In the genomic region with DNA sequence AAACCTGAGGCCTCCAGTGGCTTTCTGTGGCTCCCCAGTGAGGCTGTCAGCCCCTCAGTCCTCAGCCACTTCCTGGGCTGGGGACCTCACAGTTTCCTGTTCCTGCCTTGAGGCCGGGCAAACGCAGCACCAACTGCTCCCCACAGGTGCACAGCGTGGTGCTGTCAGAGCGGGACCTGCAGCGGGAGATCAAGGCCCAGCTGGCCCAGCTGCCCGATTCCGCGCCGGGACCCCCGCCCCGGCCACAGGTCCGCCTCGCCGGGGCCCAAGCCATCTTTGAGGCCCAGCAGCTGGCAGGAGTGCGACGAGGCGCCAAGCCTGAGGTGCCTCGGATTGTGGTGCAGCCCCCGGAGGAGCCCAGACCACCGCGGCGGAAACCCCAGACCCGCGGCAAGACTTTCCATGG, we compare ENCODE assay signal across 8 cellular contexts. TPM values are rescaled to one million over a fixed set of nuclear protein-coding genes. Genes with fewer than 3 reads are reported as not detected.
DNase-seq lines count a peak whose midpoint lies in the region; ATAC-seq and TF ChIP-seq lines count a peak whose summit lies in the region.

No MANE protein-coding gene starts in this region.

- DNase-seq in activated T-cell treated with anti-CD3 and anti-CD28 coated beads for 1 hour (ENCODE audit: low read depth) (peak; percentile 57), activated T-cell treated with anti-CD3 and anti-CD28 coated beads for 4 hours (no peak), T-helper 22 cell (ENCODE audit: low read depth) (peak; percentile 64), Ammon's horn (ENCODE audit: low spot score) (no peak), SJCRH30 (no peak), omental fat pad (ENCODE audit: low spot score) (no peak)
- DNase-seq in effector CD4-positive, alpha-beta T cell, result peak; percentile 63

- H3K4me3 ChIP-seq in SJCRH30, result no peak overlapping the region

- 0 out of 2 replicates have a peak, but pooled peaks cover 5% of the 10 kb centered on the region for H3K4me1 ChIP-seq in SJCRH30

- no peaks in the 10 kb centered on the region for H3K36me3 ChIP-seq in SJCRH30

- peaks cover 33% of the 10 kb centered on the region for H3K27me3 ChIP-seq in SJCRH30

- no peak for TF ChIP-seq CTCF in omental fat pad (IDR thresholded peaks at IDR 0.05)

- H3K9me3 ChIP-seq in SJCRH30 (replicated peaks), result no peaks in the 10 kb centered on the region

- ATAC-seq in HG03280 (IDR thresholded peaks at IDR 0.05; ENCODE audit: unreplicated experiment) (no peak), omental fat pad (ENCODE audit: low FRiP score) (no peak)

- no peak overlapping the region for H3K27ac ChIP-seq in SJCRH30

RNA-seq across cellular contexts. Expression of gene TBC1D10C, which starts 5.4 kb away (rescaled TPM):
- not detected in 2 replicates for total RNA-seq in SJCRH30 (2014; rRNA removed; shearing (Covaris generic))
- 1 to 10 TPM; 1.6 to 7.1 (median 3.4) TPM for total RNA-seq in omental fat pad

RNA-seq across cellular contexts. Expression of gene CARNS1, which starts 6.2 kb away (rescaled TPM):
- 0.05 and 0.08 TPM in 2 replicates for total RNA-seq in SJCRH30 (2014; rRNA removed; shearing (Covaris generic))
- total RNA-seq in omental fat pad, result 10 to 100 TPM in 1 of 4 donors, 1 to 10 TPM in 2, under 1 TPM in 1; 0.47 to 42.6 (median 7.5) TPM

RNA-seq across cellular contexts. Expression of gene PPP1CA, which starts 7.6 kb away (rescaled TPM):
- total RNA-seq in SJCRH30 (2014; rRNA removed; shearing (Covaris generic)), result 169 and 197 TPM in 2 replicates
- total RNA-seq in omental fat pad, result 100 to 1,000 TPM in 2 of 4 donors, 10 to 100 TPM in 2; 91.9 to 110 (median 97.6) TPM

RNA-seq across cellular contexts. Expression of gene RAD9A, which starts 17.5 kb away (rescaled TPM):
- total RNA-seq in SJCRH30 (2014; rRNA removed; shearing (Covaris generic)), result 9.4 and 11.7 TPM in 2 replicates
- 10 to 100 TPM in 2 of 4 donors, 1 to 10 TPM in 2; 5.5 to 18.0 (median 10.4) TPM for total RNA-seq in omental fat pad

RNA-seq across cellular contexts. Expression of gene RPS6KB2, which starts 19.0 kb away (rescaled TPM):
- 25.9 and 33.5 TPM in 2 replicates for total RNA-seq in SJCRH30 (2014; rRNA removed; shearing (Covaris generic))
- total RNA-seq in omental fat pad, result 10 to 100 TPM; 27.4 to 45.0 (median 30.7) TPM

Comparison
In these comparisons a context has a peak if more than half of its experiments do, and no peak if none do; other contexts are left out.
1. DNase-seq: peak in activated T-cell treated with anti-CD3 and anti-CD28 coated beads for 1 hour (single experiment), T-helper 22 cell (single experiment) and effector CD4-positive, alpha-beta T cell (single experiment); none in activated T-cell treated with anti-CD3 and anti-CD28 coated beads for 4 hours (single experiment), Ammon's horn (single experiment), SJCRH30 (0 of 2) and omental fat pad (single experiment).